18 cellular contexts compared by ENCODE assay signal in the genomic region with DNA sequence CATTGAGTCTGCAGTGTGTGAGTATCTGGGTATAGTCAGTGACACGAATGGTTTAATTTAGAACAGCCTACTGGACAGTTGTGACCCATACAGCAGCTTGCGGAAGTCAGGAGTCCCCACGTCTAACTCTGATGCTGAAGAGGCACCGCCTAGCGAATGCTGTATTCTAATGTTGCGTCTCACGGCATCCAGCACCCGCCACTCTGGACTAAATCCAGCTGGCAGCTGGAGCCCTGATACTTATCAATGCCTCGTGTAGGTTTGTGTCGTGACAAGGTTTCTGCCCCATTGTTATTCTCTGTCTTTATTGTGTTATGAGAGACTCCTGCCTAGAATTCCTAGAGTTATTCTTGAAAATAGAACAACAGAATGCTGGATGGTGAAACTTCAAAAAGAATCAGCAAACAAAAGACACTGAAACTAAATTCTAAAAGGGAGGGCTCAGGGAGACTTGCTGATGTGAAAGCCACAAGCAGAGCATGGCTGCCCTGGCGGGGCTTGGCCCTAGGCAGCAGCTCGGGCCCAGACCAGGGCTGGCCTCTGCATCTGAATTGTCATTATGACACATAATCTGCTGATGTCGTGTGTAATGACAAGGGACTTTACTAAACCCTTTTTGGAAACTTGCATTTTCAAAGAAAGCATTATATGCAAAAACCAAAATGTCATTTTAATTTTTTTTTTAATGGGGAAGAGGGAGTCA.
DNase-seq lines count a peak whose midpoint lies in the region; ATAC-seq and TF ChIP-seq lines count a peak whose summit lies in the region.
"Had no signal": no experiment of that assay in that cellular context is flagged by ENCODE, and none has a peak within 500 bp of the region (broad histone marks: within the 10 kb centered on the region; RNA-seq: fewer than 3 reads in every experiment).

No MANE protein-coding gene starts in this region.

- H3K27ac ChIP-seq in liver (ENCODE audit: low read depth in 1 of 2, low read length in 2 of 2): peak overlapping the region; percentile 61 to 95

- H3K9me3 Mint-ChIP-seq in WTC11: peaks cover 19% of the 10 kb centered on the region

- H3K36me3 Mint-ChIP-seq in WTC11: peaks cover 32% of the 10 kb centered on the region
- H3K36me3 Mint-ChIP-seq: CD14-positive monocyte had no signal

- H3K9me3 ChIP-seq in BE2C (no peaks in the 10 kb centered on the region), liver (ENCODE audit: control insufficient read depth in 4 of 4, low read length in 3 of 4) (peaks cover 0 to 10% (median 2%) of the 10 kb centered on the region in 4 donors)

- ATAC-seq in WTC11 (no peak), HG03175 (IDR thresholded peaks at IDR 0.05; ENCODE audit: unreplicated experiment) (no peak)
- ATAC-seq: T-helper 17 cell had no signal

- no peak overlapping the region for H3K9ac ChIP-seq in liver (ENCODE audit: low read depth in 1 of 2, low read length in 2 of 2)

- peak overlapping the region; percentile 31; the same call in 1 of the 2 replicates for H3K27ac Mint-ChIP-seq in WTC11
- H3K27ac Mint-ChIP-seq: CD14-positive monocyte, T-helper 17 cell had no signal

- POLR2A ChIA-PET in WTC11 (lab: Charles Lee): no interaction called here

- CTCF ChIA-PET in WTC11 (lab: Charles Lee): no interaction called here

- H3K4me1 ChIP-seq in BE2C: peaks cover 37% of the 10 kb centered on the region
- peaks cover 2 to 31% (median 22%) of the 10 kb centered on the region in 4 donors for H3K4me1 ChIP-seq in liver (ENCODE audit: control insufficient read depth in 4 of 4, insufficient read depth in 4 of 4, low read length in 3 of 4)

- H3K27me3 ChIP-seq in BE2C: no peaks in the 10 kb centered on the region
- no peaks in the 10 kb centered on the region for H3K27me3 ChIP-seq in liver (ENCODE audit: control insufficient read depth in 4 of 4, insufficient read depth in 4 of 4, low read length in 3 of 4)

- WGBS in liver: 59% methylated on average over 13 of the region's 13 CpGs

- H3K36me3 ChIP-seq in BE2C (no peaks in the 10 kb centered on the region), liver (ENCODE audit: control insufficient read depth in 4 of 4, insufficient read depth in 3 of 4, low read depth in 1 of 4, low read length in 3 of 4) (no peaks in the 10 kb centered on the region)

- no peak overlapping the region for H3K4me3 Mint-ChIP-seq in WTC11
- H3K4me3 Mint-ChIP-seq: CD14-positive monocyte, T-helper 17 cell had no signal

- DNase-seq in BE2C: peak; percentile 86
- DNase-seq in COLO668 (lab: John Stamatoyannopoulos, UW; ENCODE audit: unreplicated experiment): peak; percentile 61
- DNase-seq in WTC11 (ENCODE audit: low spot score): no peak
- DNase-seq in GM10266 (ENCODE audit: extremely low spot score): no peak
- DNase-seq in DMS 273 treated with DMSO at 0.1 percent for 48 hours (lab: John Stamatoyannopoulos, UW): no peak
- DNase-seq: ACHN, AML-193, EL, GOT3, KBM-7, NCI-H1694 treated with DMSO at 0.1 percent for 48 hours, NCI-H2171 treated with DMSO at 0.1 percent for 48 hours, NCI-H748 treated with DMSO at 0.1 percent for 48 hours, SIG-M5, T-helper 17 cell had no signal

- TF ChIP-seq CTCF in BE2C (IDR thresholded peaks at IDR 0.05; ENCODE audit: low read depth, low read length) (no peak), WTC11 (IDR thresholded peaks at IDR 0.05) (no peak), liver (IDR thresholded peaks at IDR 0.05; ENCODE audit: low read depth, low read length, missing input control) (no peak), GM10266 (IDR thresholded peaks at IDR 0.05; ENCODE audit: control insufficient read depth, insufficient read depth, low read depth, missing control alignments) (no peak)

- no peaks in the 10 kb centered on the region for H3K27me3 Mint-ChIP-seq in WTC11 (ENCODE audit: low read depth)
- H3K27me3 Mint-ChIP-seq: T-helper 17 cell had no signal

- H3K4me1 Mint-ChIP-seq in WTC11: peaks cover 6% of the 10 kb centered on the region
- H3K4me1 Mint-ChIP-seq: CD14-positive monocyte, T-helper 17 cell had no signal

- no peak for TF ChIP-seq RAD21 in liver (IDR thresholded peaks at IDR 0.05)

- H3K4me3 ChIP-seq in BE2C (ENCODE audit: low read depth, low read length) (no peak overlapping the region), liver (ENCODE audit: low read depth in 1 of 3, low read length in 3 of 3) (no peak overlapping the region)

TF ChIP-seq in WTC11, 78 proteins besides CTCF, POLR2A, EP300 and RAD21 (continues in another document):
- TF ChIP-seq, protein P1, sequence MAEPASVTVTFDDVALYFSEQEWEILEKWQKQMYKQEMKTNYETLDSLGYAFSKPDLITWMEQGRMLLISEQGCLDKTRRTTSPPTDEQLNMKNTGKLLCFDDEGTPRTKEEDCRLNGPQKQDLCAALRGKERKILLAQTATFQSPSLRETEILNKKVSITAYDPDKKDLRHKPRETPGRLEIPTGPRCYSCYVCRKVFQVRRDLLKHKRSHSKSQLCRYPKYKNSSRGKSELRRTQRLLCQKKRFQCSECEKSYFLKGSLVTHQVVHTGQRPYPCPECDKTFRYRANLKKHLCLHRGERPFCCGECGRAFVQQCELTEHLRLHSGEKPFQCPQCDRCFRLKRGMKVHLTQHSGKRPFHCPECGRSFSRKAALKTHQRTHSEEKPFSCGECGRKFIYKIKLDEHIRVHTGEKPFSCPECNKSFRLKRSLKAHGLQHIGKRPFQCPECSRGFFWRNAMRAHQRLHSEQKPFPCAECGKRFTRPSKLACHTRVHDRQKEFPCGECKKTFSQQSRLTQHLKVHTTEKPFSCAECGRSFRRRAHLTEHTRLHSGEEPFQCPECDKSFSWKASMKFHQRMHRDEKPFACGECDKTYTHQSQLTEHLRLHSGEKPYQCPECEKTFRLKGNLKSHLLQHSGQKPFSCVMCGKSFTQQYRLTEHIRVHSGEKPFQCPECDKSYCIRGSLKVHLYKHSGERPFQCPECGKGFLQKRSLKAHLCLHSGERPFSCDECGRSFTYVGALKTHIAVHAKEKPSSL (CRISPR knock-in tag; conservative IDR thresholded peaks at IDR 0.05): no peak
- TF ChIP-seq ZBTB21 (CRISPR knock-in tag; IDR thresholded peaks at IDR 0.05; ENCODE audit: borderline replicate concordance): no peak
- TF ChIP-seq, protein P2, sequence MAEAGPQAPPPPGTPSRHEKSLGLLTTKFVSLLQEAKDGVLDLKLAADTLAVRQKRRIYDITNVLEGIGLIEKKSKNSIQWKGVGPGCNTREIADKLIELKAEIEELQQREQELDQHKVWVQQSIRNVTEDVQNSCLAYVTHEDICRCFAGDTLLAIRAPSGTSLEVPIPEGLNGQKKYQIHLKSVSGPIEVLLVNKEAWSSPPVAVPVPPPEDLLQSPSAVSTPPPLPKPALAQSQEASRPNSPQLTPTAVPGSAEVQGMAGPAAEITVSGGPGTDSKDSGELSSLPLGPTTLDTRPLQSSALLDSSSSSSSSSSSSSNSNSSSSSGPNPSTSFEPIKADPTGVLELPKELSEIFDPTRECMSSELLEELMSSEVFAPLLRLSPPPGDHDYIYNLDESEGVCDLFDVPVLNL (CRISPR knock-in tag; IDR thresholded peaks at IDR 0.05; ENCODE audit: borderline replicate concordance, low read depth): no peak

TF ChIP-seq in liver, 16 proteins besides CTCF, POLR2A, EP300 and RAD21:
- TF ChIP-seq HNF4A (conservative IDR thresholded peaks at IDR 0.05) (no peak), NR2F2 (IDR thresholded peaks at IDR 0.05) (no peak), JUND (IDR thresholded peaks at IDR 0.05) (no peak), EGR1 (IDR thresholded peaks at IDR 0.05; ENCODE audit: low read depth in 2 of 2) (no peak), HNF4G (IDR thresholded peaks at IDR 0.05) (no peak), RXRA (IDR thresholded peaks at IDR 0.05) (no peak), YY1 (IDR thresholded peaks at IDR 0.05) (no peak), GABPA (IDR thresholded peaks at IDR 0.05 in 1 of 2, conservative IDR thresholded peaks at IDR 0.05 in 1 of 2) (no peak), TAF1 (conservative IDR thresholded peaks at IDR 0.05) (no peak), SP1 (IDR thresholded peaks at IDR 0.05) (no peak)
- TF ChIP-seq, protein P3, sequence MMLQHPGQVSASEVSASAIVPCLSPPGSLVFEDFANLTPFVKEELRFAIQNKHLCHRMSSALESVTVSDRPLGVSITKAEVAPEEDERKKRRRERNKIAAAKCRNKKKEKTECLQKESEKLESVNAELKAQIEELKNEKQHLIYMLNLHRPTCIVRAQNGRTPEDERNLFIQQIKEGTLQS (IDR thresholded peaks at IDR 0.05): no peak
- TF ChIP-seq, protein P4, sequence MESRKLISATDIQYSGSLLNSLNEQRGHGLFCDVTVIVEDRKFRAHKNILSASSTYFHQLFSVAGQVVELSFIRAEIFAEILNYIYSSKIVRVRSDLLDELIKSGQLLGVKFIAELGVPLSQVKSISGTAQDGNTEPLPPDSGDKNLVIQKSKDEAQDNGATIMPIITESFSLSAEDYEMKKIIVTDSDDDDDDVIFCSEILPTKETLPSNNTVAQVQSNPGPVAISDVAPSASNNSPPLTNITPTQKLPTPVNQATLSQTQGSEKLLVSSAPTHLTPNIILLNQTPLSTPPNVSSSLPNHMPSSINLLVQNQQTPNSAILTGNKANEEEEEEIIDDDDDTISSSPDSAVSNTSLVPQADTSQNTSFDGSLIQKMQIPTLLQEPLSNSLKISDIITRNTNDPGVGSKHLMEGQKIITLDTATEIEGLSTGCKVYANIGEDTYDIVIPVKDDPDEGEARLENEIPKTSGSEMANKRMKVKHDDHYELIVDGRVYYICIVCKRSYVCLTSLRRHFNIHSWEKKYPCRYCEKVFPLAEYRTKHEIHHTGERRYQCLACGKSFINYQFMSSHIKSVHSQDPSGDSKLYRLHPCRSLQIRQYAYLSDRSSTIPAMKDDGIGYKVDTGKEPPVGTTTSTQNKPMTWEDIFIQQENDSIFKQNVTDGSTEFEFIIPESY (IDR thresholded peaks at IDR 0.05): no peak
- TF ChIP-seq, protein P5, sequence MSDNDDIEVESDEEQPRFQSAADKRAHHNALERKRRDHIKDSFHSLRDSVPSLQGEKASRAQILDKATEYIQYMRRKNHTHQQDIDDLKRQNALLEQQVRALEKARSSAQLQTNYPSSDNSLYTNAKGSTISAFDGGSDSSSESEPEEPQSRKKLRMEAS (IDR thresholded peaks at IDR 0.05): no peak

Comparison
In these comparisons a context has a peak if more than half of its experiments do, and no peak if none do; other contexts are left out.
1. DNase-seq: peak in BE2C (single experiment) and COLO668 (single experiment); none in WTC11 (single experiment), GM10266 (single experiment) and DMS 273 treated with DMSO at 0.1 percent for 48 hours (single experiment).